ENCODE assay signal across 1 cellular context in genomic region chr22:42959472-42960145, GRCh38.
A peak's percentile ranks its signal among the peaks of the same experiment; 100 is the strongest.
TF ChIP-seq lines count a peak whose summit lies in the region.

No MANE protein-coding gene starts in this region.

TF ChIP-seq in HEK293, 187 proteins besides CTCF, POLR2A, EP300 and RAD21 (continued from another document and continues in another):
- TF ChIP-seq, protein P1, sequence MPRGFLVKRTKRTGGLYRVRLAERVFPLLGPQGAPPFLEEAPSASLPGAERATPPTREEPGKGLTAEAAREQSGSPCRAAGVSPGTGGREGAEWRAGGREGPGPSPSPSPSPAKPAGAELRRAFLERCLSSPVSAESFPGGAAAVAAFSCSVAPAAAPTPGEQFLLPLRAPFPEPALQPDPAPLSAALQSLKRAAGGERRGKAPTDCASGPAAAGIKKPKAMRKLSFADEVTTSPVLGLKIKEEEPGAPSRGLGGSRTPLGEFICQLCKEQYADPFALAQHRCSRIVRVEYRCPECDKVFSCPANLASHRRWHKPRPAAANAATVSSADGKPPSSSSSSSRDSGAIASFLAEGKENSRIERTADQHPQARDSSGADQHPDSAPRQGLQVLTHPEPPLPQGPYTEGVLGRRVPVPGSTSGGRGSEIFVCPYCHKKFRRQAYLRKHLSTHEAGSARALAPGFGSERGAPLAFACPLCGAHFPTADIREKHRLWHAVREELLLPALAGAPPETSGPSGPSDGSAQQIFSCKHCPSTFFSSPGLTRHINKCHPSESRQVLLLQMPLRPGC (tag by site-specific recombination; IDR thresholded peaks at IDR 0.05), result peak; percentile 97
- TF ChIP-seq ZNF555 (tag by site-specific recombination; conservative IDR thresholded peaks at IDR 0.05), result no peak
- TF ChIP-seq ZNF121 (tag by site-specific recombination; IDR thresholded peaks at IDR 0.05), result no peak
- peak; percentile 83 for TF ChIP-seq ZBTB17 (tag by site-specific recombination; IDR thresholded peaks at IDR 0.05)
- TF ChIP-seq ZEB2 (tag by site-specific recombination; IDR thresholded peaks at IDR 0.05), result peak; percentile 69
- TF ChIP-seq ZIC2 (tag by site-specific recombination; IDR thresholded peaks at IDR 0.05), result peak; percentile 44
- TF ChIP-seq KLF8 (tag by site-specific recombination; IDR thresholded peaks at IDR 0.05), result 0 out of 2 replicates have a peak, but pooled peaks have one; percentile 29
- TF ChIP-seq, protein P2, sequence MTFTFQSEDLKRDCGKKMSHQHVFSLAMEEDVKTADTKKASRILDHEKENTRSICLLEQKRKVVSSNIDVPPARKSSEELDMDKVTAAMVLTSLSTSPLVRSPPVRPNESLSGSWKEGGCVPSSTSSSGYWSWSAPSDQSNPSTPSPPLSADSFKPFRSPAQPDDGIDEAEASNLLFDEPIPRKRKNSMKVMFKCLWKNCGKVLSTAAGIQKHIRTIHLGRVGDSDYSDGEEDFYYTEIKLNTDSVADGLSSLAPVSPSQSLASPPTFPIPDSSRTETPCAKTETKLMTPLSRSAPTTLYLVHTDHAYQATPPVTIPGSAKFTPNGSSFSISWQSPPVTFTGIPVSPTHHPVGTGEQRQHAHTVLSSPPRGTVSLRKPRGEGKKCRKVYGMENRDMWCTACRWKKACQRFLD (tag by site-specific recombination; IDR thresholded peaks at IDR 0.05), result no peak
- peak; percentile 82 for TF ChIP-seq ZNF600 (tag by site-specific recombination; IDR thresholded peaks at IDR 0.05)
- no peak for TF ChIP-seq ZNF274 (IDR thresholded peaks at IDR 0.05; ENCODE audit: low read length)
- no peak for TF ChIP-seq ZNF274 (tag by site-specific recombination; IDR thresholded peaks at IDR 0.05; ENCODE audit: borderline replicate concordance)
- no peak for TF ChIP-seq ZNF488 (tag by site-specific recombination; IDR thresholded peaks at IDR 0.05)
- no peak for TF ChIP-seq OVOL3 (tag by site-specific recombination; IDR thresholded peaks at IDR 0.05)
- no peak for TF ChIP-seq ZNF19 (tag by site-specific recombination; IDR thresholded peaks at IDR 0.05; ENCODE audit: low read depth)
- TF ChIP-seq IKZF3 (tag by site-specific recombination; IDR thresholded peaks at IDR 0.05), result peak; percentile 86
- TF ChIP-seq ZNF114 (tag by site-specific recombination; IDR thresholded peaks at IDR 0.05), result no peak
- TF ChIP-seq PRDM10 (tag by site-specific recombination; IDR thresholded peaks at IDR 0.05), result peak; percentile 61; the same call in 1 of the 2 replicates
- no peak for TF ChIP-seq ZNF530 (tag by site-specific recombination; IDR thresholded peaks at IDR 0.05; ENCODE audit: low read depth)
- peak; percentile 63; the same call in 1 of the 2 replicates for TF ChIP-seq ZBTB21 (tag by site-specific recombination; IDR thresholded peaks at IDR 0.05)
- TF ChIP-seq ZNF16 (tag by site-specific recombination; IDR thresholded peaks at IDR 0.05; ENCODE audit: low read depth), result no peak
- TF ChIP-seq ZNF561 (tag by site-specific recombination; IDR thresholded peaks at IDR 0.05; ENCODE audit: borderline replicate concordance), result 0 out of 2 replicates have a peak, but pooled peaks have one; percentile 24
- no peak for TF ChIP-seq ZBTB8A (tag by site-specific recombination; IDR thresholded peaks at IDR 0.05)
- TF ChIP-seq REST (tag by site-specific recombination; IDR thresholded peaks at IDR 0.05), result no peak
- TF ChIP-seq ZNF777 (tag by site-specific recombination; IDR thresholded peaks at IDR 0.05; ENCODE audit: borderline replicate concordance), result no peak
- TF ChIP-seq ZNF518A (tag by site-specific recombination; conservative IDR thresholded peaks at IDR 0.05; ENCODE audit: low read depth), result peak; percentile 44; the same call in 1 of the 2 replicates
- peak; percentile 35; the same call in 1 of the 2 replicates for TF ChIP-seq ZNF10 (tag by site-specific recombination; IDR thresholded peaks at IDR 0.05)
- TF ChIP-seq ZNF660 (tag by site-specific recombination; IDR thresholded peaks at IDR 0.05), result peak; percentile 74; the same call in 1 of the 2 replicates
- peak; percentile 68; the same call in 1 of the 2 replicates for TF ChIP-seq ZNF76 (tag by site-specific recombination; IDR thresholded peaks at IDR 0.05; ENCODE audit: borderline replicate concordance, low read depth)
- no peak for TF ChIP-seq MZF1 (tag by site-specific recombination; IDR thresholded peaks at IDR 0.05; ENCODE audit: borderline replicate concordance)
- TF ChIP-seq SALL2 (tag by site-specific recombination; IDR thresholded peaks at IDR 0.05; ENCODE audit: borderline replicate concordance), result no peak
- TF ChIP-seq, protein P3, sequence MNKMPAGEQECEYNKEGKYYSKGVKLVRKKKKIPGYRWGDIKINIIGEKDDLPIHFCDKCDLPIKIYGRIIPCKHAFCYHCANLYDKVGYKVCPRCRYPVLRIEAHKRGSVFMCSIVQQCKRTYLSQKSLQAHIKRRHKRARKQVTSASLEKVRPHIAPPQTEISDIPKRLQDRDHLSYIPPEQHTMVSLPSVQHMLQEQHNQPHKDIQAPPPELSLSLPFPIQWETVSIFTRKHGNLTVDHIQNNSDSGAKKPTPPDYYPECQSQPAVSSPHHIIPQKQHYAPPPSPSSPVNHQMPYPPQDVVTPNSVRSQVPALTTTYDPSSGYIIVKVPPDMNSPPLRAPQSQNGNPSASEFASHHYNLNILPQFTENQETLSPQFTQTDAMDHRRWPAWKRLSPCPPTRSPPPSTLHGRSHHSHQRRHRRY (tag by site-specific recombination; IDR thresholded peaks at IDR 0.05), result no peak
- TF ChIP-seq ZBTB20 (tag by site-specific recombination; IDR thresholded peaks at IDR 0.05), result peak; percentile 71
- TF ChIP-seq SP2 (tag by site-specific recombination; IDR thresholded peaks at IDR 0.05), result no peak
- no peak for TF ChIP-seq ZNF626 (tag by site-specific recombination; IDR thresholded peaks at IDR 0.05)
- no peak for TF ChIP-seq ZNF664 (tag by site-specific recombination; IDR thresholded peaks at IDR 0.05)
- no peak for TF ChIP-seq GFI1B (tag by site-specific recombination; IDR thresholded peaks at IDR 0.05)
- TF ChIP-seq SP7 (tag by site-specific recombination; IDR thresholded peaks at IDR 0.05), result peak; percentile 76
- TF ChIP-seq FEZF1 (tag by site-specific recombination; IDR thresholded peaks at IDR 0.05), result no peak
- TF ChIP-seq BCL11A (tag by site-specific recombination; IDR thresholded peaks at IDR 0.05; ENCODE audit: low read depth), result no peak
- peak; percentile 99 for TF ChIP-seq TRIM28 (IDR thresholded peaks at IDR 0.05; ENCODE audit: borderline replicate concordance, low read length)
- peak; percentile 77; the same call in 1 of the 2 replicates for TF ChIP-seq ATF2 (tag by site-specific recombination; IDR thresholded peaks at IDR 0.05; ENCODE audit: low read depth)
- peak; percentile 41; the same call in 1 of the 2 replicates for TF ChIP-seq ZNF335 (tag by site-specific recombination; conservative IDR thresholded peaks at IDR 0.05)
- peak; percentile 72; the same call in 1 of the 2 replicates for TF ChIP-seq ZNF324 (tag by site-specific recombination; IDR thresholded peaks at IDR 0.05)
- TF ChIP-seq ZXDB (tag by site-specific recombination; IDR thresholded peaks at IDR 0.05), result no peak
- TF ChIP-seq ZNF23 (tag by site-specific recombination; IDR thresholded peaks at IDR 0.05; ENCODE audit: borderline replicate concordance), result no peak
- peak; percentile 81 for TF ChIP-seq ZNF629 (tag by site-specific recombination; IDR thresholded peaks at IDR 0.05)
- 0 out of 2 replicates have a peak, but pooled peaks have one; percentile 38 for TF ChIP-seq ZSCAN30 (tag by site-specific recombination; IDR thresholded peaks at IDR 0.05)
- TF ChIP-seq OSR2 (tag by site-specific recombination; IDR thresholded peaks at IDR 0.05), result peak; percentile 76
